In the genomic region with DNA sequence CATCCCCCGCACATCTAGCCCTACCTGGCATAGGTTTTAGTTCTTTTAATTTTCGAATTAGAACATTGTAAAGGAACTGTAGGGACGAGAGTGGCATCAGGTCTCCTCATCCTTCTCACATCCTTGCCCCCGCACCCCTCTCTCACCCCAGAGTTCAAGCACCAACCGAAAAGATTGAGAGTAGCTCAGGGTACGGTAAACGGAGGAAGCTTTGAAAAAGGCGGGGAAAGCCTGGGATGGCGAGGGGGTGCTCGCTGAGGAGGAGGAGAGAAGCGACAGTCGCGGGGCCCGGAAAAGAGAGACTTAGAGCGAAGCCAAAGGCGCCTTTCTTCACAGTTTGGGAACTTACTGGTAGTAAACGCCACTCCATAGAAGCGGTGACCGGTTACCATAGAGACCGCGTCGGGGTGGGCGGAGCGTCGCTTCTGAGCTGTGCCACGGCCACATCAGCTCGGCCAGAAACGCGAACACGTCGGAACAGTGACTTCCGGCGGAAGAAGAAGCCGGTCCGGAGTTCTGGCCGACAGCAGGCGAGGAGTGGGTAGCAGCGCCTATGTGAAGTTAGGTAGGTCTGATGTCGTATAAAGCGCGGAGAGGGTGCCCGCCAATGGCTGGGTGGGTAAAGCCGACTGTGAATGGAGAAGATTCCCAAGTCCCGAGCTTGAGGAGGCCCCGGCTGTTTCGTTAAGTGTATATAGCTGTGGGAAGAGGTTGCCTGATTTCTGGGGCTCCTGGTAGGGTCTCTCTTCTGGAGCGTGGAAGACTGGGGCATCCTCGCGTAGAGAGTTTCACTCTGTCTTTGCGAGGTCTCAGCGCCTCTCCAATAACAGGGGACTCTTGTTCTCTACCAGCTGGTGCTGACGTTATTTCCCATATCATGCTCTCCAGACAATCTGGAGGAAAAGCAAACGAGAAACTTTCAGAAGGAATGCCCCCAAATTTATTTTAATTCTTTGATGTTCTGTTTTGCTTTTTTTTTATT, we compare ENCODE assay signal across 8 cellular contexts. TPM values are rescaled to one million over a fixed set of nuclear protein-coding genes. Genes with fewer than 3 reads are reported as not detected.
DNase-seq lines count a peak whose midpoint lies in the region; ATAC-seq, FAIRE-seq and TF ChIP-seq lines count a peak whose summit lies in the region.

A gene with protein sequence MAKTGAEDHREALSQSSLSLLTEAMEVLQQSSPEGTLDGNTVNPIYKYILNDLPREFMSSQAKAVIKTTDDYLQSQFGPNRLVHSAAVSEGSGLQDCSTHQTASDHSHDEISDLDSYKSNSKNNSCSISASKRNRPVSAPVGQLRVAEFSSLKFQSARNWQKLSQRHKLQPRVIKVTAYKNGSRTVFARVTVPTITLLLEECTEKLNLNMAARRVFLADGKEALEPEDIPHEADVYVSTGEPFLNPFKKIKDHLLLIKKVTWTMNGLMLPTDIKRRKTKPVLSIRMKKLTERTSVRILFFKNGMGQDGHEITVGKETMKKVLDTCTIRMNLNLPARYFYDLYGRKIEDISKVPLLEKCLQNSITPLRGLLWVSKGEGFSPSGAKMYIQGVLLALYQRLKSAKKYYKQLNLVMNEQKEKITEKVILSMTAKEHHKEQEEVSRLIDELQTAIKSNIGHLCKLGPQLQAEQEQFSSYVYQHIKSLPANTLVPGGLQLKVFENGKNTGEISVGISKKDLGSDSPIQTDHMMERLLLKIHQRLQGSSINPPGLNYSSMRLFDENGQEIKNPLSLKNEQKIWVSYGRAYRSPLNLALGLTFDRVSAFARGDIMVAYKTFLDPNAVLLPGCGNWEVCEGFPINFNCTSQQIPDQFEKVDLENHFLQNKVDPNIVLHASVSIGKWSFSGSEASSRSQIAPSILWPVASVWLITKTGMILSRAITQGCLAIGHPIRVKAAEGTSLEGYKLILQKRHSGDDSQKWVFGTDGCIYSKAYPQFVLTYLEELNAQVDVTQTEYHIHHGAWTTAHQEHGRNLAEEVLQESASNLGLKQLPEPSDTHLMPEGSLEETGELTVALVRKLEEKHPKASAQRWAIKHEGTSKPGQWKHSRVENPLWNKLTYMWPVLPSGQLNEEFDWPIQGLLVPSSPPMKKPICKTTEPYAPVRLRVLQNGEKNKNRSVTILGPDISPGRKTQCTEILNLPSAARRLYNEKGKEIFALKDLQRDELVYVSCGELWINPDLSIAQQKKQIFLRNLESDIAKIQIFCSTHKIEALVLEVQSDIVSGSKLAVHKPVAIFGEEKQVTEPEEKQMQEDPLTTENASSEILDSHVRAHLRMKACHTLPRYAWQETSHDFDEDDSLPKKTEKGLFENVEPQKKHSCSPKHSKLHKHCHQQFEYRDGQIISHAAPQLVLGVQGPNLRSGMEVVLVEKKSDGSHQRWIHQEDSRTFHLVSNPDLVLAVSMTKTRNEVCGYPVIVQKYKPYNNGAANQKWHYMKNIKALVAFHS (N-terminal part only) (minus strand): TSS at position 392 of the 982 bp plus-strand sequence. CDS start 41,459 bp downstream, outside the sequence.
A gene with protein sequence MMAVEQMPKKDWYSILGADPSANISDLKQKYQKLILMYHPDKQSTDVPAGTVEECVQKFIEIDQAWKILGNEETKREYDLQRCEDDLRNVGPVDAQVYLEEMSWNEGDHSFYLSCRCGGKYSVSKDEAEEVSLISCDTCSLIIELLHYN (plus strand): TSS at position 513 of the 982 bp plus-strand sequence. CDS start 889 bp downstream, outside the sequence.

- H3K36me3 ChIP-seq in WERI-Rb-1 (no peaks in the 10 kb centered on the region; the same call in 1 of the 2 replicates), bronchial epithelial cell (ENCODE audit: control insufficient read depth, insufficient read depth, low read length) (no peaks in the 10 kb centered on the region), small intestine (ENCODE audit: control insufficient read depth in 2 of 2, insufficient read depth in 2 of 2, low read length in 2 of 2) (peaks cover 0 to 2% of the 10 kb centered on the region in 2 donors)

- no peak for TF ChIP-seq CTCF in AG04450 (IDR thresholded peaks at IDR 0.05; ENCODE audit: low read depth, low read length)
- TF ChIP-seq CTCF in WERI-Rb-1 (IDR thresholded peaks at IDR 0.05; ENCODE audit: low read depth, low read length), result no peak
- no peak for TF ChIP-seq CTCF in bronchial epithelial cell (IDR thresholded peaks at IDR 0.05; ENCODE audit: insufficient read depth, low read length, severe bottlenecking)

- CTCF ChIA-PET in AG04450 (lab: Charles Lee), result interaction anchor here (0.5 to 1.4 kb wide), 5 partner anchors 12 to 28 kb away, joined by 3 to 4 read pairs (median 4); no protein-coding TSS in a partner anchor

- peak within 1 kb of the TSS; percentile 87 for H3K4me3 ChIP-seq in AG04450 (ENCODE audit: low read depth, low read length)
- peak within 1 kb of the TSS; percentile 60 for H3K4me3 ChIP-seq in WERI-Rb-1 (ENCODE audit: low read depth, low read length)
- H3K4me3 ChIP-seq in bronchial epithelial cell (ENCODE audit: low read depth, low read length), result peak within 1 kb of the TSS; percentile 96
- peak within 1 kb of the TSS; percentile 66 to 88 for H3K4me3 ChIP-seq in small intestine (ENCODE audit: low read depth in 1 of 2, low read length in 2 of 2)

- FAIRE-seq in bronchial epithelial cell (lab: Jason Lieb, UNC), result no peak
- FAIRE-seq in small intestine (lab: Jason Lieb, UNC), result no peak

- POLR2A ChIA-PET in AG04450 (lab: Yijun Ruan, JAX), result interaction anchor here (0.7 kb wide), 1 partner anchor 721 kb away, joined by 3 read pairs; no protein-coding TSS in a partner anchor

- no peaks in the 10 kb centered on the region for H3K4me1 ChIP-seq in small intestine (ENCODE audit: control insufficient read depth in 2 of 2, insufficient read depth in 1 of 2, low read depth in 1 of 2, low read length in 1 of 2)

- H3K9me3 ChIP-seq in AG04450 (ENCODE audit: control insufficient read depth, insufficient read depth, low read length), result no peaks in the 10 kb centered on the region
- no peaks in the 10 kb centered on the region for H3K9me3 ChIP-seq in WERI-Rb-1 (ENCODE audit: severe bottlenecking)
- no peaks in the 10 kb centered on the region for H3K9me3 ChIP-seq in small intestine (ENCODE audit: control insufficient read depth, low read depth)

- WGBS in small intestine, 3 donors, result 1% methylated on average over 53 of the region's 53 CpGs

- peak within 1 kb of the TSS; percentile 83 for H3K27ac ChIP-seq in AG04450 (ENCODE audit: low read depth, low read length)
- peak within 1 kb of the TSS; percentile 79 for H3K27ac ChIP-seq in WERI-Rb-1
- H3K27ac ChIP-seq in small intestine (ENCODE audit: low read depth in 1 of 2, low read length in 1 of 2), result peak within 1 kb of the TSS; percentile 60 to 94

- ATAC-seq in GM18907 (IDR thresholded peaks at IDR 0.05; ENCODE audit: unreplicated experiment), result peak; percentile 99
- peak; percentile 99 for ATAC-seq in HG03139 (IDR thresholded peaks at IDR 0.05; ENCODE audit: unreplicated experiment)

- no peaks in the 10 kb centered on the region for H3K27me3 ChIP-seq in AG04450 (ENCODE audit: control insufficient read depth, insufficient read depth, low read length)
- no peaks in the 10 kb centered on the region for H3K27me3 ChIP-seq in WERI-Rb-1 (ENCODE audit: insufficient read depth, low read depth, severe bottlenecking)
- H3K27me3 ChIP-seq in bronchial epithelial cell (ENCODE audit: control insufficient read depth, insufficient read depth, low read length), result no peaks in the 10 kb centered on the region
- no peaks in the 10 kb centered on the region for H3K27me3 ChIP-seq in small intestine (ENCODE audit: control insufficient read depth in 2 of 2, insufficient read depth in 2 of 2, low read length in 2 of 2)

- peak; percentile 72 for DNase-seq in AG04450 (ENCODE audit: low read depth, low spot score)
- peak; percentile 81 for DNase-seq in NCI-H2196 treated with DMSO at 0.1 percent for 48 hours (lab: John Stamatoyannopoulos, UW; ENCODE audit: unreplicated experiment)
- peak; percentile 93 for DNase-seq in WERI-Rb-1
- DNase-seq in bronchial epithelial cell (ENCODE audit: low read depth), result peak; percentile 82
- DNase-seq in iPS-NIHi7 (ENCODE audit: extremely low spot score), result peak; percentile 93
- peak; percentile 92 for DNase-seq in small intestine

RNA-seq across cellular contexts. Expression of the first gene that starts in this region (rescaled TPM):
- polyA plus RNA-seq in AG04450 (2011; rRNA removed), result 0.02 TPM in 1 of 2 replicates, not detected in the other
- polyA minus RNA-seq in AG04450 (2011; rRNA and poly(A)+ RNA removed), result not detected in 2 replicates
- total RNA-seq in bronchial epithelial cell, result not detected in 2 replicates
- not detected for polyA plus RNA-seq in small intestine

RNA-seq across cellular contexts. Expression of the second gene that starts in this region (rescaled TPM):
- polyA plus RNA-seq in AG04450 (2011; rRNA removed) (14.2 and 17.0 TPM in 2 replicates), small intestine (1 to 10 TPM; 3.1 to 5.3 (median 3.5) TPM)
- 18.8 and 29.9 TPM in 2 replicates for polyA minus RNA-seq in AG04450 (2011; rRNA and poly(A)+ RNA removed)
- total RNA-seq in bronchial epithelial cell, result 14.2 and 16.9 TPM in 2 replicates

Comparison
In these comparisons a context has a peak if more than half of its experiments do, and no peak if none do; other contexts are left out.
1. Peak in every context shown above with its lines: DNase-seq, ATAC-seq, H3K4me3 ChIP-seq and H3K27ac ChIP-seq.